Comparison of ENCODE assay signal across 11 cellular contexts in genomic region chr6:36627801-36628246, GRCh38.
DNase-seq lines count a peak whose midpoint lies in the region; ATAC-seq lines count a peak whose summit lies in the region.
"Had no signal": no experiment of that assay in that cellular context is flagged by ENCODE, and none has a peak within 500 bp of the region (broad histone marks: within the 10 kb centered on the region; RNA-seq: fewer than 3 reads in every experiment).

No MANE protein-coding gene starts in this region.

- H3K9me3 ChIP-seq in muscle layer of colon (ENCODE audit: low read length) = no peaks in the 10 kb centered on the region

- no peak overlapping the region for H3K4me3 ChIP-seq in muscle layer of colon (ENCODE audit: low read depth in 1 of 2, low read length in 2 of 2)

- H3K9me3 Mint-ChIP-seq in stimulated activated naive CD8-positive, alpha-beta T cell treated with anti-CD3 and anti-CD28 coated beads, Interleukin-15, Interleukin-2, amounts not matched to agents 100 ng/mL and 50 ng/mL, for 24 hours = no peaks in the 10 kb centered on the region
- H3K9me3 Mint-ChIP-seq in stimulated activated naive CD8-positive, alpha-beta T cell treated with anti-CD3 and anti-CD28 coated beads, Interleukin-15, amount 100 ng/mL, for 72 hours = no peaks in the 10 kb centered on the region
- H3K9me3 Mint-ChIP-seq: CD8-positive, alpha-beta T cell had no signal

- no peak for DNase-seq in stimulated activated naive CD8-positive, alpha-beta T cell treated with anti-CD3 and anti-CD28 coated beads, Interleukin-15, amount 100 ng/mL, for 72 hours
- no peak for DNase-seq in epithelial cell of prostate (ENCODE audit: low read depth, low spot score)
- no peak for DNase-seq in globus pallidus (ENCODE audit: low spot score)
- no peak for DNase-seq in OCI-M2 (lab: John Stamatoyannopoulos, UW; ENCODE audit: unreplicated experiment)
- DNase-seq: amniotic stem cell; CD8-positive, alpha-beta T cell; nucleus accumbens had no signal

- H3K27me3 Mint-ChIP-seq in stimulated activated naive CD8-positive, alpha-beta T cell treated with anti-CD3 and anti-CD28 coated beads, Interleukin-15, Interleukin-2, amounts not matched to agents 100 ng/mL and 50 ng/mL, for 24 hours = no peaks in the 10 kb centered on the region
- no peaks in the 10 kb centered on the region for H3K27me3 Mint-ChIP-seq in stimulated activated naive CD8-positive, alpha-beta T cell treated with anti-CD3 and anti-CD28 coated beads, Interleukin-15, amount 100 ng/mL, for 72 hours

- H3K36me3 Mint-ChIP-seq in stimulated activated naive CD8-positive, alpha-beta T cell treated with anti-CD3 and anti-CD28 coated beads, Interleukin-15, Interleukin-2, amounts not matched to agents 100 ng/mL and 50 ng/mL, for 24 hours (ENCODE audit: low read depth) = no peaks in the 10 kb centered on the region
- H3K36me3 Mint-ChIP-seq: CD8-positive, alpha-beta T cell had no signal

- H3K27ac Mint-ChIP-seq in stimulated activated naive CD8-positive, alpha-beta T cell treated with anti-CD3 and anti-CD28 coated beads, Interleukin-15, Interleukin-2, amounts not matched to agents 100 ng/mL and 50 ng/mL, for 24 hours = peak overlapping the region; percentile 4
- H3K27ac Mint-ChIP-seq in stimulated activated naive CD8-positive, alpha-beta T cell treated with anti-CD3 and anti-CD28 coated beads, Interleukin-15, amount 100 ng/mL, for 72 hours = peak overlapping the region in 1 of 2 donors; percentile 80
- H3K27ac Mint-ChIP-seq: CD8-positive, alpha-beta T cell had no signal

- peaks cover 26% of the 10 kb centered on the region for H3K4me1 ChIP-seq in muscle layer of colon (ENCODE audit: insufficient read depth, low read length)

- no peaks in the 10 kb centered on the region for H3K36me3 ChIP-seq in muscle layer of colon (ENCODE audit: insufficient read depth, low read length)

- H3K4me1 Mint-ChIP-seq in stimulated activated naive CD8-positive, alpha-beta T cell treated with anti-CD3 and anti-CD28 coated beads, Interleukin-15, Interleukin-2, amounts not matched to agents 100 ng/mL and 50 ng/mL, for 24 hours (ENCODE audit: low read depth) = peaks cover 16% of the 10 kb centered on the region
- peaks cover 30% of the 10 kb centered on the region for H3K4me1 Mint-ChIP-seq in stimulated activated naive CD8-positive, alpha-beta T cell treated with anti-CD3 and anti-CD28 coated beads, Interleukin-15, amount 100 ng/mL, for 72 hours

- no peak for ATAC-seq in stimulated activated naive CD8-positive, alpha-beta T cell treated with anti-CD3 and anti-CD28 coated beads, Interleukin-15, amount 100 ng/mL, for 72 hours
- ATAC-seq in HG03521 (IDR thresholded peaks at IDR 0.05; ENCODE audit: unreplicated experiment) (no peak), GM21619 (IDR thresholded peaks at IDR 0.05; ENCODE audit: unreplicated experiment) (no peak)
- ATAC-seq: CD8-positive, alpha-beta T cell had no signal

- H3K9ac ChIP-seq in muscle layer of colon (ENCODE audit: low read length) = no peak overlapping the region

- no peaks in the 10 kb centered on the region for H3K27me3 ChIP-seq in muscle layer of colon (ENCODE audit: control insufficient read depth in 1 of 2, insufficient read depth in 2 of 2, low read length in 2 of 2)

- H3K27ac ChIP-seq in epithelial cell of prostate (peak overlapping the region; percentile 13), muscle layer of colon (ENCODE audit: low read depth, low read length) (peak overlapping the region; percentile 73)

- H3K4me3 Mint-ChIP-seq in stimulated activated naive CD8-positive, alpha-beta T cell treated with anti-CD3 and anti-CD28 coated beads, Interleukin-15, Interleukin-2, amounts not matched to agents 100 ng/mL and 50 ng/mL, for 24 hours = no peak overlapping the region
- no peak overlapping the region for H3K4me3 Mint-ChIP-seq in stimulated activated naive CD8-positive, alpha-beta T cell treated with anti-CD3 and anti-CD28 coated beads, Interleukin-15, amount 100 ng/mL, for 72 hours
- H3K4me3 Mint-ChIP-seq: CD8-positive, alpha-beta T cell had no signal
